1 cellular context compared by ENCODE assay signal in the genomic region with DNA sequence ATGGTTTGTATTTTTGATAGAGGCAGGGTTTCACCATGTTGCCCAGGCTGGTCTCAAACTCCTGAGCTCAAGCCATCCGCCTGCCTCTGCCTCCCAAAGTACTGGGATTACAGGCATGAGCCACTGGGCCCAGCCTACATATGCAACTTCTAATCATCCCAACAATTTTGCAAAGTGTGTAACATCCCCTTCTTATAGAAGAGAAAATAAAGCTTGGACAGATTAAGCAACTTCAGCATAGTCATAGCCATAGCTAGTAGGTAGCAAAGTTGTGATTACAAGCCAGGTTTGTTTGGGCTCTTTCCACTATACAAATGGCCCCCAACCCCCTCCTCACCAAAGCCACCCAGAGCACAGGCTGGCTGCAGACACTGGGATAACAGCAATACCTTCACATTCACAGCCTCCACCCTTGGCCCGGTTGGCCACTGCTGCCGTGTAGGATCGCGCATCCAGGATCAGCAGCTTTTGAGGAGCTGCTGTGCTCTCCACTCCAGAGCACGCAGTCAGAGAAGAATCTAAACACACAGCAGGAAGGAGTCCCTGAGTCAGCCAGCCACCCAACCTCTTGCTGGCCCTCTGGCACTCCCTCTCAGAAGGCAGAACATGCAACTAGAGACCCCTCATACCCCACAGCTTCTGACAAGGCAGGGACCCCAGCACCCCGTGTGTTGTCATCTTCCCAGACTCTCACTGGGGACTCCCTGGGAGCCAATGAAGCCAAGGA.
TF ChIP-seq lines count a peak whose summit lies in the region.

No MANE protein-coding gene starts in this region.

TF ChIP-seq in IMR-90, 13 proteins besides CTCF, POLR2A, EP300 and RAD21:
- TF ChIP-seq RFX5 (IDR thresholded peaks at IDR 0.05; ENCODE audit: low read depth, low read length) (no peak), CEBPB (IDR thresholded peaks at IDR 0.05; ENCODE audit: low read depth, low read length) (no peak), CHD1 (IDR thresholded peaks at IDR 0.05; ENCODE audit: low read depth, low read length) (no peak), MXI1 (IDR thresholded peaks at IDR 0.05; ENCODE audit: borderline replicate concordance, low read depth, low read length) (no peak), MAFK (IDR thresholded peaks at IDR 0.05; ENCODE audit: low read depth, low read length) (no peak), MAZ (IDR thresholded peaks at IDR 0.05; ENCODE audit: borderline replicate concordance, low read depth, low read length) (no peak), SMC3 (IDR thresholded peaks at IDR 0.05; ENCODE audit: low read depth, low read length) (no peak), BHLHE40 (IDR thresholded peaks at IDR 0.05; ENCODE audit: low read depth, low read length) (no peak), NFE2L2 (IDR thresholded peaks at IDR 0.05; ENCODE audit: low read depth, low read length) (no peak), FOS (IDR thresholded peaks at IDR 0.05; ENCODE audit: low read depth, low read length) (no peak), RCOR1 (IDR thresholded peaks at IDR 0.05; ENCODE audit: insufficient replicate concordance, low read length) (no peak)
- TF ChIP-seq, protein P1, sequence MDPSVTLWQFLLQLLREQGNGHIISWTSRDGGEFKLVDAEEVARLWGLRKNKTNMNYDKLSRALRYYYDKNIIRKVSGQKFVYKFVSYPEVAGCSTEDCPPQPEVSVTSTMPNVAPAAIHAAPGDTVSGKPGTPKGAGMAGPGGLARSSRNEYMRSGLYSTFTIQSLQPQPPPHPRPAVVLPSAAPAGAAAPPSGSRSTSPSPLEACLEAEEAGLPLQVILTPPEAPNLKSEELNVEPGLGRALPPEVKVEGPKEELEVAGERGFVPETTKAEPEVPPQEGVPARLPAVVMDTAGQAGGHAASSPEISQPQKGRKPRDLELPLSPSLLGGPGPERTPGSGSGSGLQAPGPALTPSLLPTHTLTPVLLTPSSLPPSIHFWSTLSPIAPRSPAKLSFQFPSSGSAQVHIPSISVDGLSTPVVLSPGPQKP (IDR thresholded peaks at IDR 0.05; ENCODE audit: borderline replicate concordance, low read depth, low read length), result no peak
- TF ChIP-seq, protein P2, sequence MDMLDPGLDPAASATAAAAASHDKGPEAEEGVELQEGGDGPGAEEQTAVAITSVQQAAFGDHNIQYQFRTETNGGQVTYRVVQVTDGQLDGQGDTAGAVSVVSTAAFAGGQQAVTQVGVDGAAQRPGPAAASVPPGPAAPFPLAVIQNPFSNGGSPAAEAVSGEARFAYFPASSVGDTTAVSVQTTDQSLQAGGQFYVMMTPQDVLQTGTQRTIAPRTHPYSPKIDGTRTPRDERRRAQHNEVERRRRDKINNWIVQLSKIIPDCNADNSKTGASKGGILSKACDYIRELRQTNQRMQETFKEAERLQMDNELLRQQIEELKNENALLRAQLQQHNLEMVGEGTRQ (IDR thresholded peaks at IDR 0.05; ENCODE audit: low read depth, low read length), result no peak
TF ChIP-seq in IMR-90: peak in this region for 0.
